Comparison of ENCODE assay signal across 17 cellular contexts in genomic region chr18:23058746-23059440, GRCh38.
"Had no signal": no experiment of that assay in that cellular context is flagged by ENCODE, and none has a peak within 500 bp of the region (broad histone marks: within the 10 kb centered on the region; RNA-seq: fewer than 3 reads in every experiment).

No MANE protein-coding gene starts in this region.

- H3K4me1 ChIP-seq: breast epithelium, uterus had no signal

- DNase-seq: activated CD4-positive, alpha-beta T cell treated with anti-CD3 and anti-CD28 coated beads for 1 hour; activated CD8-positive, alpha-beta memory T cell treated with anti-CD3 and anti-CD28 coated beads for 24 hours; activated CD8-positive, alpha-beta memory T cell treated with anti-CD3 and anti-CD28 coated beads, Interleukin-2, amount 50 U/mL, for 48 hours; activated effector memory CD4-positive, alpha-beta T cell treated with Interleukin-2 at 50 U/mL for 16 hours; activated naive CD4-positive, alpha-beta T cell treated with anti-CD3 and anti-CD28 coated beads, Interleukin-2, amount 50 U/mL, for 16 hours; activated T-cell treated with anti-CD3 and anti-CD28 coated beads, Interleukin-2, amount 50 U/mL, for 48 hours; effector CD8-positive, alpha-beta T cell; mesenchymal stem cell; posterior cingulate gyrus; uterus had no signal

- H3K4me3 Mint-ChIP-seq: natural killer cell treated with Interleukin-12 subunit alpha and Interleukin-12 subunit beta and Interleukin-15 and Interleukin-18, amount 100 ng/mL, for 72 hours; stimulated activated naive CD8-positive, alpha-beta T cell treated with anti-CD3 and anti-CD28 coated beads, Interleukin-15, Interleukin-2, amounts not matched to agents 100 ng/mL and 50 ng/mL, for 24 hours had no signal

- H3K27me3 ChIP-seq: breast epithelium, tibial nerve, uterus had no signal

- H3K36me3 ChIP-seq: breast epithelium, tibial nerve, uterus had no signal

- H3K9me3 Mint-ChIP-seq: natural killer cell treated with Interleukin-12 subunit alpha and Interleukin-12 subunit beta and Interleukin-15 and Interleukin-18, amount 100 ng/mL, for 72 hours had no signal

- H3K9me3 ChIP-seq: breast epithelium, tibial nerve, uterus had no signal

- H3K27ac ChIP-seq: breast epithelium, skin epidermis, tibial nerve, uterus, VCaP had no signal

- ATAC-seq: esophagus mucosa; natural killer cell treated with Interleukin-12 subunit alpha and Interleukin-12 subunit beta and Interleukin-15 and Interleukin-18, amount 100 ng/mL, for 72 hours had no signal

- H3K27ac Mint-ChIP-seq: natural killer cell treated with Interleukin-12 subunit alpha and Interleukin-12 subunit beta and Interleukin-15 and Interleukin-18, amount 100 ng/mL, for 72 hours; stimulated activated naive CD8-positive, alpha-beta T cell treated with anti-CD3 and anti-CD28 coated beads, Interleukin-15, Interleukin-2, amounts not matched to agents 100 ng/mL and 50 ng/mL, for 24 hours had no signal

- H3K4me3 ChIP-seq: breast epithelium, skin epidermis, tibial nerve, uterus had no signal
